ENCODE assay signal across 8 cellular contexts in the genomic region with DNA sequence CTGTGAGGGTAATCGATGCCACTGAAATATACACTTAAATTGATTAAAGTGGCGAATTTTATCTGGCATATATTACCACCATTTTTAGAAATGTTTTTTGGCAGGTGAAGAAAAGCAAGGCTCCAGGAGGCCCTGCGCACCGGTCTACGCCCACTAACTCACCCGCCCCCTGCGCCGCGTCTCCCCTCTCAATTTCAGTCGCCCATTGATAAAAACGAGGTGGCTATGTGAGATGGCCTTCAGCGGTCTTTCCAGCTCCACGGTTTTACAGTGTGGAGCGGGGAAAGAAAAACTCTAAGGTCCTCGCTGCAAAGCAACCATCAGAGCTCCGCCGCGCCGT. TPM values are rescaled to one million over a fixed set of nuclear protein-coding genes. Genes with fewer than 3 reads are reported as not detected.
DNase-seq lines count a peak whose midpoint lies in the region; ATAC-seq and TF ChIP-seq lines count a peak whose summit lies in the region.

No MANE protein-coding gene starts in this region.

- H3K27ac Mint-ChIP-seq in HFFc6, result peak overlapping the region; percentile 64; the same call in 1 of the 2 replicates

- no peak for TF ChIP-seq POLR2A in sigmoid colon (IDR thresholded peaks at IDR 0.05)

- H3K9me3 ChIP-seq in SJCRH30 (replicated peaks), result no peaks in the 10 kb centered on the region
- H3K9me3 ChIP-seq in sigmoid colon, result no peaks in the 10 kb centered on the region

- peaks cover 20% of the 10 kb centered on the region for H3K4me1 Mint-ChIP-seq in HFFc6 (ENCODE audit: low read depth)

- H3K4me1 ChIP-seq in SJCRH30 (no peaks in the 10 kb centered on the region), foreskin keratinocyte (peaks cover 5% of the 10 kb centered on the region), sigmoid colon (peaks cover 0 to 25% (median 11%) of the 10 kb centered on the region in 4 donors)

- peak; percentile 49 for ATAC-seq in foreskin keratinocyte

- no peaks in the 10 kb centered on the region for H3K36me3 ChIP-seq in SJCRH30
- no peaks in the 10 kb centered on the region for H3K36me3 ChIP-seq in sigmoid colon

- peaks cover 3% of the 10 kb centered on the region for H3K27me3 Mint-ChIP-seq in HFFc6 (ENCODE audit: insufficient read depth)

- H3K27ac ChIP-seq in SJCRH30, result no peak overlapping the region; the same call in 1 of the 2 replicates
- H3K27ac ChIP-seq in foreskin keratinocyte, result no peak overlapping the region
- peak overlapping the region; percentile 80 to 84 (median 83) for H3K27ac ChIP-seq in sigmoid colon

- H3K4me3 Mint-ChIP-seq in HFFc6, result peak overlapping the region; percentile 89

- intact Hi-C loops in sigmoid colon (cut with DNase I), result no loop called here

- H3K27me3 ChIP-seq in SJCRH30 (no peaks in the 10 kb centered on the region), foreskin keratinocyte (no peaks in the 10 kb centered on the region), sigmoid colon (no peaks in the 10 kb centered on the region)

- WGBS in sigmoid colon, 2 donors, result 1 to 2% methylated on average over 19 of the region's 19 CpGs

- no peaks in the 10 kb centered on the region for H3K9me3 Mint-ChIP-seq in HFFc6

- no peak for TF ChIP-seq EP300 in sigmoid colon (IDR thresholded peaks at IDR 0.05)

- in situ Hi-C loops in G401 (cut with HindIII; ENCODE audit: low sequenced_read_pairs), result no loop called here

- H3K4me3 ChIP-seq in GM12865 (ENCODE audit: low read depth, low read length), result peak overlapping the region; percentile 75
- H3K4me3 ChIP-seq in SJCRH30, result peak overlapping the region; percentile 81
- peak overlapping the region; percentile 56 to 78 (median 68) for H3K4me3 ChIP-seq in sigmoid colon

- peaks cover 4% of the 10 kb centered on the region; the same call in 1 of the 2 replicates for H3K36me3 Mint-ChIP-seq in HFFc6 (ENCODE audit: low read depth)

- TF ChIP-seq CTCF in GM12865 (IDR thresholded peaks at IDR 0.05; ENCODE audit: insufficient read depth, low read depth, low read length, missing control alignments) (no peak), HFFc6 (IDR thresholded peaks at IDR 0.05) (no peak), foreskin keratinocyte (conservative IDR thresholded peaks at IDR 0.05) (peak; percentile 14), sigmoid colon (IDR thresholded peaks at IDR 0.05) (no peak)

- DNase-seq in GM12865 (ENCODE audit: low read depth) (no peak), HFFc6 (no peak), SJCRH30 (no peak), foreskin keratinocyte (no peak), sigmoid colon (no peak), foreskin melanocyte (no peak), G401 (ENCODE audit: low spot score) (no peak), NCI-H82 (lab: John Stamatoyannopoulos, UW) (no peak)

RNA-seq across cellular contexts. Expression of a gene that starts 0.6 kb away (rescaled TPM):
- total RNA-seq in HFFc6 (2021; fragmentation: NEBNext Ultra II Directional; extraction: Animal tissue kit (Norgen Biotek cat#: 25700)), result 1 to 10 TPM; 1.2 to 1.8 (median 1.5) TPM
- 0.99 and 1.5 TPM in 2 replicates for total RNA-seq in SJCRH30 (2014; rRNA removed; shearing (Covaris generic))
- total RNA-seq in foreskin keratinocyte (0.17 and 0.18 TPM in 2 replicates), sigmoid colon (under 1 TPM in 3 of 4 donors, not detected in 1; 0.36 to 0.66 (median 0.54) TPM)
- polyA plus RNA-seq in foreskin keratinocyte (0.11 and 0.13 TPM in 2 replicates), sigmoid colon (1 to 10 TPM; 1.7 to 2.4 (median 1.8) TPM)
- 0.47 TPM in 1 of 2 replicates, not detected in the other for total RNA-seq in G401 (2014; rRNA removed; shearing (Covaris generic))

RNA-seq across cellular contexts. Expression of a gene that starts 48.4 kb away (rescaled TPM):
- total RNA-seq in HFFc6 (2021; fragmentation: NEBNext Ultra II Directional; extraction: Animal tissue kit (Norgen Biotek cat#: 25700)), result 10 to 100 TPM; 91.5 to 98.6 (median 94.7) TPM
- 279 and 290 TPM in 2 replicates for total RNA-seq in SJCRH30 (2014; rRNA removed; shearing (Covaris generic))
- total RNA-seq in foreskin keratinocyte, result 147 and 151 TPM in 2 replicates
- polyA plus RNA-seq in foreskin keratinocyte, result 136 and 158 TPM in 2 replicates
- 100 to 1,000 TPM in 1 of 4 donors, 10 to 100 TPM in 3; 45.5 to 157 (median 82.4) TPM for total RNA-seq in sigmoid colon
- 100 to 1,000 TPM in 1 of 3 donors, 10 to 100 TPM in 2; 88.3 to 113 (median 99.0) TPM for polyA plus RNA-seq in sigmoid colon
- total RNA-seq in G401 (2014; rRNA removed; shearing (Covaris generic)), result 397 and 494 TPM in 2 replicates

Comparison
In these comparisons a context has a peak if more than half of its experiments do, and no peak if none do; other contexts are left out.
1. H3K27ac ChIP-seq: peak in sigmoid colon (4 of 4); none in SJCRH30 (single experiment) and foreskin keratinocyte (single experiment).
2. Peak in every context shown above with its lines, with median percentiles within 50 percentile points of each other: H3K4me3 ChIP-seq.